In the genomic region with DNA sequence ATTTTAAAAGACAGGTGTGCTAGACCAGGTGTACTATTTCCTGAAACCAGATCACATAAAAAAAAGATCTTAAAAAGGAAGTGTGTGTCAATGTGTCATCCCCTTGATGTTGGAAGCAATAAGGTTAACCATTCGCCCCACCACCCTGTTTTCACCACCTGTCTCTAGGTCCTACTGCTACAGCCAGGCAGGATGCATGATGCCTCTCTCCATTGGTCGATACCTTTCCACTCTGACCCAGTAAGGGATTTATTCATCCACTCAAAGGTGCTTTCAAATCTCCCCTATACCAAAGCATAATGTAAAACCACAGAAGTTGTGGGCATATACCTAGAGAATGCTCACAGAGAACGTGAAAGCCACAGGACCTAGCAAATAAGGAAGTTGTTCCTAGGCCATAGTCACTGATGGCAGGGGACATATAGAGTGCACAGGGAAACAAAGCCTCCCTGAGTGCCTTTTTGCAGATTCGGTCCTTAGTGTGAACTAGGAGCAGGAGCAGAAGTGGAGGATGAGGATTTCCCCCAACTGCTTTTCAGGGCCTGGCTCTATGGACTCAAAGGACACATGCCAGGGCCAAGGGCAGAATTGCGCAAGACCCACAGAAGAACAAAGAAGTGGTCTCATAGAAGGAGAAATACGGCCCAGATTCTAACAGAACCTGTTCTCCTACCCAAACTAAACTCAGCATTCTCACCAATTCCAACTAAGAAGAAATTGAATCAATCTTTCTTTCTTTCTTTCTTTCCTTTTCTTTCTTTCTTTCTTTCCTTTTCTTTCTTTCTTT, we compare ENCODE assay signal across 3 cellular contexts.
TF ChIP-seq lines count a peak whose summit lies in the region.

No MANE protein-coding gene starts in this region.

TF ChIP-seq in A549, 52 proteins besides CTCF, POLR2A, EP300 and RAD21:
- TF ChIP-seq HOXB13 (CRISPR knock-in tag; IDR thresholded peaks at IDR 0.05; ENCODE audit: low read depth) (no peak), CEBPB (IDR thresholded peaks at IDR 0.05) (peak; percentile 55 to 87; a peak in 3 of 4 replicates)
TF ChIP-seq in A549: peak in this region for 1.

TF ChIP-seq in HCT116, 20 proteins besides CTCF, POLR2A, EP300 and RAD21:
- TF ChIP-seq, protein P1, sequence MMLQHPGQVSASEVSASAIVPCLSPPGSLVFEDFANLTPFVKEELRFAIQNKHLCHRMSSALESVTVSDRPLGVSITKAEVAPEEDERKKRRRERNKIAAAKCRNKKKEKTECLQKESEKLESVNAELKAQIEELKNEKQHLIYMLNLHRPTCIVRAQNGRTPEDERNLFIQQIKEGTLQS (IDR thresholded peaks at IDR 0.05), result no peak
- TF ChIP-seq TCF7L2 (IDR thresholded peaks at IDR 0.05; ENCODE audit: borderline replicate concordance, extremely low read depth, insufficient read depth, insufficient read length), result no peak
- TF ChIP-seq SRF (IDR thresholded peaks at IDR 0.05; ENCODE audit: low read depth), result no peak
- TF ChIP-seq CEBPB (IDR thresholded peaks at IDR 0.05; ENCODE audit: low read depth), result 0 out of 2 replicates have a peak, but pooled peaks have one; percentile 13

TF ChIP-seq in K562, 482 proteins besides CTCF, POLR2A, EP300 and RAD21:
- TF ChIP-seq HOXB6 (CRISPR knock-in tag; IDR thresholded peaks at IDR 0.05; ENCODE audit: borderline replicate concordance) (no peak), TCF7L2 (IDR thresholded peaks at IDR 0.05; ENCODE audit: low read depth, low read length) (no peak), PYGO2 (tag; IDR thresholded peaks at IDR 0.05) (no peak), CCNT2 (IDR thresholded peaks at IDR 0.05; ENCODE audit: borderline replicate concordance, extremely low read depth, insufficient read length, low read depth, low read length) (no peak), PCBP1 (IDR thresholded peaks at IDR 0.05; ENCODE audit: low read depth, low read length, poor library complexity, severe bottlenecking) (no peak), TEAD4 (IDR thresholded peaks at IDR 0.05; ENCODE audit: low read length) (no peak), TEAD4 (CRISPR knock-in tag; IDR thresholded peaks at IDR 0.05; ENCODE audit: borderline replicate concordance) (no peak), ZNF253 (CRISPR knock-in tag; conservative IDR thresholded peaks at IDR 0.05) (no peak), PHTF2 (CRISPR knock-in tag; IDR thresholded peaks at IDR 0.05) (no peak), MCM5 (IDR thresholded peaks at IDR 0.05; ENCODE audit: low read depth) (no peak), CEBPG (CRISPR knock-in tag; IDR thresholded peaks at IDR 0.05) (no peak), CEBPG (tag; conservative IDR thresholded peaks at IDR 0.05 in 1 of 2, IDR thresholded peaks at IDR 0.05 in 1 of 2) (peak in 1 of 2 experiments; percentile 69; a peak in 1 of 4 replicates), PHF8 (IDR thresholded peaks at IDR 0.05; ENCODE audit: borderline replicate concordance, low read length) (no peak), STAT5A (IDR thresholded peaks at IDR 0.05; ENCODE audit: borderline replicate concordance, low read length) (no peak), TGIF2 (CRISPR knock-in tag; IDR thresholded peaks at IDR 0.05) (no peak), CEBPB (tag; IDR thresholded peaks at IDR 0.05) (peak; percentile 70), GATA2 (CRISPR knock-in tag; IDR thresholded peaks at IDR 0.05) (no peak)
- TF ChIP-seq, protein P2, sequence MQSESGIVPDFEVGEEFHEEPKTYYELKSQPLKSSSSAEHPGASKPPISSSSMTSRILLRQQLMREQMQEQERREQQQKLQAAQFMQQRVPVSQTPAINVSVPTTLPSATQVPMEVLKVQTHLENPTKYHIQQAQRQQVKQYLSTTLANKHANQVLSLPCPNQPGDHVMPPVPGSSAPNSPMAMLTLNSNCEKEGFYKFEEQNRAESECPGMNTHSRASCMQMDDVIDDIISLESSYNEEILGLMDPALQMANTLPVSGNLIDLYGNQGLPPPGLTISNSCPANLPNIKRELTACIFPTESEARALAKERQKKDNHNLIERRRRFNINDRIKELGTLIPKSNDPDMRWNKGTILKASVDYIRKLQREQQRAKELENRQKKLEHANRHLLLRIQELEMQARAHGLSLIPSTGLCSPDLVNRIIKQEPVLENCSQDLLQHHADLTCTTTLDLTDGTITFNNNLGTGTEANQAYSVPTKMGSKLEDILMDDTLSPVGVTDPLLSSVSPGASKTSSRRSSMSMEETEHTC (IDR thresholded peaks at IDR 0.05), result no peak
- TF ChIP-seq, protein P3, sequence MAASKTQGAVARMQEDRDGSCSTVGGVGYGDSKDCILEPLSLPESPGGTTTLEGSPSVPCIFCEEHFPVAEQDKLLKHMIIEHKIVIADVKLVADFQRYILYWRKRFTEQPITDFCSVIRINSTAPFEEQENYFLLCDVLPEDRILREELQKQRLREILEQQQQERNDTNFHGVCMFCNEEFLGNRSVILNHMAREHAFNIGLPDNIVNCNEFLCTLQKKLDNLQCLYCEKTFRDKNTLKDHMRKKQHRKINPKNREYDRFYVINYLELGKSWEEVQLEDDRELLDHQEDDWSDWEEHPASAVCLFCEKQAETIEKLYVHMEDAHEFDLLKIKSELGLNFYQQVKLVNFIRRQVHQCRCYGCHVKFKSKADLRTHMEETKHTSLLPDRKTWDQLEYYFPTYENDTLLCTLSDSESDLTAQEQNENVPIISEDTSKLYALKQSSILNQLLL (CRISPR knock-in tag; IDR thresholded peaks at IDR 0.05; ENCODE audit: borderline replicate concordance), result no peak
- TF ChIP-seq, protein P4, sequence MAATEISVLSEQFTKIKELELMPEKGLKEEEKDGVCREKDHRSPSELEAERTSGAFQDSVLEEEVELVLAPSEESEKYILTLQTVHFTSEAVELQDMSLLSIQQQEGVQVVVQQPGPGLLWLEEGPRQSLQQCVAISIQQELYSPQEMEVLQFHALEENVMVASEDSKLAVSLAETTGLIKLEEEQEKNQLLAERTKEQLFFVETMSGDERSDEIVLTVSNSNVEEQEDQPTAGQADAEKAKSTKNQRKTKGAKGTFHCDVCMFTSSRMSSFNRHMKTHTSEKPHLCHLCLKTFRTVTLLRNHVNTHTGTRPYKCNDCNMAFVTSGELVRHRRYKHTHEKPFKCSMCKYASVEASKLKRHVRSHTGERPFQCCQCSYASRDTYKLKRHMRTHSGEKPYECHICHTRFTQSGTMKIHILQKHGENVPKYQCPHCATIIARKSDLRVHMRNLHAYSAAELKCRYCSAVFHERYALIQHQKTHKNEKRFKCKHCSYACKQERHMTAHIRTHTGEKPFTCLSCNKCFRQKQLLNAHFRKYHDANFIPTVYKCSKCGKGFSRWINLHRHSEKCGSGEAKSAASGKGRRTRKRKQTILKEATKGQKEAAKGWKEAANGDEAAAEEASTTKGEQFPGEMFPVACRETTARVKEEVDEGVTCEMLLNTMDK (IDR thresholded peaks at IDR 0.05; ENCODE audit: borderline replicate concordance, insufficient read depth, low read depth, low read length, poor library complexity, severe bottlenecking), result no peak
